1 cellular context compared by ENCODE assay signal in the genomic region with DNA sequence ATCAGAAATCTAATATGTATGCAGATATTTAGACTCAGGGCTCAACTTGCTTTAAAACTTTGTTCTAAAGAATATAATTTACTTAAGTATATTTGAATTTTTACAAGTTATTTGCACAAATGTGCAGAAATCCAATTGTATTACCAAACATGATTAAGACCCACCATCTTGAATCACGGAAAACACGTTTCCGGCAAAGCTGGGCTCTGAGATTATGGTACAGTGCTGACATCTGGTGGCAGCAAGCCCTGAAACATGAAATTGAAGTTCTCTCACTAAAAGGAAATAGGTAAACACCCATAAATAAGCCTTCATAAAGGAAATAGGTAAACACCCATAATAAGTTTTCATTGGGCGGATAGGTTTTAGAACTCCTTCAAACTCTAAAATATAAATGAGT.
TF ChIP-seq lines count a peak whose summit lies in the region.

No MANE protein-coding gene starts in this region.

TF ChIP-seq in H1, 55 proteins besides CTCF, POLR2A, EP300 and RAD21 (continued from another document):
- TF ChIP-seq MAFK (IDR thresholded peaks at IDR 0.05; ENCODE audit: low read depth, low read length) (no peak), TEAD4 (IDR thresholded peaks at IDR 0.05; ENCODE audit: low read depth, low read length) (no peak), YY1 (IDR thresholded peaks at IDR 0.05; ENCODE audit: low read depth, low read length) (0 out of 2 replicates have a peak, but pooled peaks have one; percentile 47), EGR1 (IDR thresholded peaks at IDR 0.05; ENCODE audit: borderline replicate concordance, low read depth, low read length) (no peak)
